In the genomic region with DNA sequence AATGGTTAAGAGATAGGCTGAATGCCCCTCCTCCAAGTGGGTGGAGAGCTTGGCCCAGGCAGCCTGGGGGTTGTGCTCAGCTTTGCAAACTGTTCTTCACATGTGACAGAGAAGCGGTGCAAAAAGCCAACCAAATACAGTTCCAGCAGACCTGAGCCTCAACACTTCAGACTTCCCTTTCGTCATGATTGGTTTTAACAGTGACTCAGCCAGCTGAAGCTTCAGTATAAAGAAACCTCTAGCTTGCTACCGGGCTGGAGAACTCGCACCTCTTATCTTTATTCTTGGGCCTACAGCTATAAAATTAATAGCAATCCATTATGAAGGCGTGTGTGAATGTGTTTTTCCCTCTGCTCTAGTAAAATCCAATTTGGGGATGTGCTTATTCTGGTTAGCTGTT, we compare ENCODE assay signal across 9 cellular contexts. TPM values are rescaled to one million over a fixed set of nuclear protein-coding genes. Genes with fewer than 3 reads are reported as not detected.
DNase-seq lines count a peak whose midpoint lies in the region; ATAC-seq, FAIRE-seq and TF ChIP-seq lines count a peak whose summit lies in the region.
"Had no signal": no experiment of that assay in that cellular context is flagged by ENCODE, and none has a peak within 500 bp of the region (broad histone marks: within the 10 kb centered on the region; RNA-seq: fewer than 3 reads in every experiment).

No MANE protein-coding gene starts in this region.

- peaks cover 0 to 11% (median 0%) of the 10 kb centered on the region in 6 donors for H3K36me3 ChIP-seq in spleen

- H3K9me3 ChIP-seq in spleen: no peaks in the 10 kb centered on the region

- H3K27ac ChIP-seq in spleen: peak overlapping the region in 6 of 8 donors; percentile 28 to 51 (median 36)

- no peak for FAIRE-seq in urothelium cell line (lab: Jason Lieb, UNC)

- TF ChIP-seq CTCF in spleen (IDR thresholded peaks at IDR 0.05 in 8 of 11, conservative IDR thresholded peaks at IDR 0.05 in 3 of 11): no peak

- H3K4me1 ChIP-seq in spleen: peaks cover 0 to 42% (median 24%) of the 10 kb centered on the region in 6 donors

- intact Hi-C loops in left cardiac atrium (cut with DNase I) (no loop called here), spleen (cut with DNase I; ENCODE audit: low total_unique reads) (no loop called here)

- TF ChIP-seq POLR2A in spleen (IDR thresholded peaks at IDR 0.05): no peak

- WGBS in spleen, 5 donors: 51 to 60% (median 55%) methylated on average over 5 of the region's 5 CpGs

- no peak overlapping the region for H3K4me3 ChIP-seq in spleen

- no peaks in the 10 kb centered on the region for H3K27me3 ChIP-seq in spleen (replicated peaks in 1 of 7)

- DNase-seq in RPMI8226 (peak; percentile 83), left cardiac atrium (no peak), spleen (peak; percentile 79), RKO (ENCODE audit: low spot score) (no peak), urothelium cell line (ENCODE audit: low spot score) (no peak)
- DNase-seq: NCI-H187 had no signal

- peak; percentile 54 for ATAC-seq in GM21360 (IDR thresholded peaks at IDR 0.05; ENCODE audit: unreplicated experiment)
- peak; percentile 73 to 78 for ATAC-seq in left cardiac atrium
- no peak for ATAC-seq in HG03521 (IDR thresholded peaks at IDR 0.05; ENCODE audit: unreplicated experiment)
- ATAC-seq in HG02973 (IDR thresholded peaks at IDR 0.05; ENCODE audit: unreplicated experiment): no peak

RNA-seq across cellular contexts. Expression of gene SETBP1, which starts 20.0 kb away (rescaled TPM):
- total RNA-seq in left cardiac atrium: 10 to 100 TPM in 1 of 2 donors, 1 to 10 TPM in 1; 9.8 to 16.7 TPM
- 10 to 100 TPM; 24.2 to 50.7 (median 39.8) TPM for total RNA-seq in spleen
- 1 to 10 TPM; 2.0 to 3.7 (median 3.4) TPM for polyA plus RNA-seq in spleen

Comparison
In these comparisons a context has a peak if more than half of its experiments do, and no peak if none do; other contexts are left out.
1. ATAC-seq: peak in GM21360 (single experiment) and left cardiac atrium (2 of 2); none in HG03521 (single experiment) and HG02973 (single experiment).
2. DNase-seq: peak in RPMI8226 (single experiment) and spleen (single experiment); none in left cardiac atrium (single experiment), RKO (single experiment) and urothelium cell line (single experiment).